8 cellular contexts compared by ENCODE assay signal in genomic region chr17:67996301-67997171, GRCh38. TPM values are rescaled to one million over a fixed set of nuclear protein-coding genes. Genes with fewer than 3 reads are reported as not detected.
DNase-seq lines count a peak whose midpoint lies in the region; TF ChIP-seq lines count a peak whose summit lies in the region.
"Not testable (repeated sequence)": the region's sequence is repeated elsewhere in the genome, so short reads cannot be mapped to it uniquely, and the experiment has no call there.

C17orf58 (minus strand) TSS chr17:67996469; CDS start chr17:67996198, 271 bp downstream.

- DNase-seq in CD1c-positive myeloid dendritic cell (ENCODE audit: extremely low spot score) (peak; percentile 79), epithelial cell of proximal tubule (ENCODE audit: low read depth) (peak; percentile 46), kidney tubule cell (ENCODE audit: low spot score) (peak; percentile 17)
- DNase-seq in HL-60 (ENCODE audit: low read depth in 1 of 2, low spot score in 1 of 2); ovary: not testable (repeated sequence)

- H3K4me2 ChIP-seq in SU-DHL-6 (ENCODE audit: low read depth, low read length, poor library complexity, severe bottlenecking) = peak within 1 kb of the TSS; percentile 69

- 25 to 39% (median 30%) methylated on average over 25 of the region's 25 CpGs for WGBS in adipose tissue, 3 donors
- WGBS in ovary, 3 donors = 30 to 35% (median 32%) methylated on average over 25 of the region's 25 CpGs

- H3K36me3 ChIP-seq in SU-DHL-6 (ENCODE audit: low read length); ovary; subcutaneous abdominal adipose tissue (ENCODE audit: control insufficient read depth in 5 of 5, insufficient read depth in 5 of 5, low read length in 5 of 5): not testable (repeated sequence)

- H4K20me1 ChIP-seq in SU-DHL-6 (ENCODE audit: low read depth, low read length) = not testable (repeated sequence)

- H3K4me3 ChIP-seq in HL-60 (replicated peaks; ENCODE audit: insufficient read depth, low read length) (peak within 1 kb of the TSS; percentile 43), SU-DHL-6 (ENCODE audit: insufficient read depth, low read length, poor library complexity, severe bottlenecking) (peak within 1 kb of the TSS; percentile 21), epithelial cell of proximal tubule (ENCODE audit: low read depth, low read length) (peak within 1 kb of the TSS; percentile 62), ovary (peak within 1 kb of the TSS; percentile 43), subcutaneous abdominal adipose tissue (ENCODE audit: low read depth in 1 of 5, low read length in 5 of 5) (peak within 1 kb of the TSS; percentile 68 to 87 (median 79))

- not testable (repeated sequence) for H2AFZ ChIP-seq in SU-DHL-6 (ENCODE audit: low read depth, low read length, severe bottlenecking)

- not testable (repeated sequence) for H3K79me2 ChIP-seq in SU-DHL-6 (ENCODE audit: insufficient read depth, low read length)

- H3K9me2 ChIP-seq in SU-DHL-6 (replicated peaks; ENCODE audit: insufficient read depth, low read length) = not testable (repeated sequence)

- peaks cover 19% of the 10 kb centered on the region for H3F3A ChIP-seq in SU-DHL-6 (ENCODE audit: insufficient read depth)

- intact Hi-C loops in ovary (cut with DNase I) = not testable (repeated sequence)

- H3K27ac ChIP-seq in HL-60 (replicated peaks); SU-DHL-6 (ENCODE audit: low read depth, low read length); ovary: not testable (repeated sequence)
- H3K27ac ChIP-seq in adipose tissue (ENCODE audit: low read depth, low read length) (peak within 1 kb of the TSS; percentile 73), subcutaneous abdominal adipose tissue (ENCODE audit: low read depth, low read length) (peak within 1 kb of the TSS; percentile 91)

- not testable (repeated sequence) for TF ChIP-seq CTCF in HL-60 (IDR thresholded peaks at IDR 0.05; ENCODE audit: insufficient read depth, low read length); SU-DHL-6 (IDR thresholded peaks at IDR 0.05; ENCODE audit: insufficient read depth, low read length, poor library complexity, severe bottlenecking); epithelial cell of proximal tubule (conservative IDR thresholded peaks at IDR 0.05; ENCODE audit: low read depth, low read length); ovary (IDR thresholded peaks at IDR 0.05)

- not testable (repeated sequence) for H3K27me3 ChIP-seq in HL-60 (ENCODE audit: insufficient read depth, poor library complexity, severe bottlenecking); SU-DHL-6 (ENCODE audit: low read length); ovary; subcutaneous abdominal adipose tissue (ENCODE audit: control insufficient read depth in 5 of 5, insufficient read depth in 4 of 5, low read length in 5 of 5)

- TF ChIP-seq EP300 in ovary (IDR thresholded peaks at IDR 0.05) = not testable (repeated sequence)

- not testable (repeated sequence) for H3K4me1 ChIP-seq in ovary (ENCODE audit: insufficient read depth)
- H3K4me1 ChIP-seq in subcutaneous abdominal adipose tissue (ENCODE audit: control insufficient read depth in 5 of 5, insufficient read depth in 5 of 5, low read length in 5 of 5) = peaks cover 4 to 40% (median 30%) of the 10 kb centered on the region in 5 donors

- TF ChIP-seq POLR2A in ovary (IDR thresholded peaks at IDR 0.05) = not testable (repeated sequence)

- H3K9me3 ChIP-seq in SU-DHL-6 (ENCODE audit: insufficient read depth, low read length); ovary; subcutaneous abdominal adipose tissue (ENCODE audit: control insufficient read depth in 5 of 5, low read length in 5 of 5): not testable (repeated sequence)

- H3K9ac ChIP-seq in SU-DHL-6 (ENCODE audit: low read length) = peak within 1 kb of the TSS; percentile 29; the same call in 1 of the 2 replicates
- H3K9ac ChIP-seq in subcutaneous abdominal adipose tissue (ENCODE audit: low read length in 5 of 5) = peak within 1 kb of the TSS; percentile 0 to 74 (median 68)

RNA-seq across cellular contexts. Expression of gene C17orf58, which starts in this region (rescaled TPM):
- polyA plus RNA-seq in adipose tissue (10 to 100 TPM in 2 of 3 donors, 1 to 10 TPM in 1; 8.2 to 31.4 (median 11.1) TPM), ovary (10 to 100 TPM in 1 of 2 donors, 1 to 10 TPM in 1; 6.7 to 16.2 TPM)
- total RNA-seq in epithelial cell of proximal tubule (13.8 and 14.5 TPM in 2 replicates), ovary (10 to 100 TPM in 1 of 7 donors, 1 to 10 TPM in 6; 4.2 to 12.2 (median 6.5) TPM)

Comparison
In these comparisons a context has a peak if more than half of its experiments do, and no peak if none do; other contexts are left out.
1. H3K4me3 ChIP-seq: peak in every context shown above with its lines; median percentile 79 in subcutaneous abdominal adipose tissue; 62 in epithelial cell of proximal tubule; 43 in HL-60; 43 in ovary; 21 in SU-DHL-6.